ENCODE assay signal across 8 cellular contexts in the genomic region with DNA sequence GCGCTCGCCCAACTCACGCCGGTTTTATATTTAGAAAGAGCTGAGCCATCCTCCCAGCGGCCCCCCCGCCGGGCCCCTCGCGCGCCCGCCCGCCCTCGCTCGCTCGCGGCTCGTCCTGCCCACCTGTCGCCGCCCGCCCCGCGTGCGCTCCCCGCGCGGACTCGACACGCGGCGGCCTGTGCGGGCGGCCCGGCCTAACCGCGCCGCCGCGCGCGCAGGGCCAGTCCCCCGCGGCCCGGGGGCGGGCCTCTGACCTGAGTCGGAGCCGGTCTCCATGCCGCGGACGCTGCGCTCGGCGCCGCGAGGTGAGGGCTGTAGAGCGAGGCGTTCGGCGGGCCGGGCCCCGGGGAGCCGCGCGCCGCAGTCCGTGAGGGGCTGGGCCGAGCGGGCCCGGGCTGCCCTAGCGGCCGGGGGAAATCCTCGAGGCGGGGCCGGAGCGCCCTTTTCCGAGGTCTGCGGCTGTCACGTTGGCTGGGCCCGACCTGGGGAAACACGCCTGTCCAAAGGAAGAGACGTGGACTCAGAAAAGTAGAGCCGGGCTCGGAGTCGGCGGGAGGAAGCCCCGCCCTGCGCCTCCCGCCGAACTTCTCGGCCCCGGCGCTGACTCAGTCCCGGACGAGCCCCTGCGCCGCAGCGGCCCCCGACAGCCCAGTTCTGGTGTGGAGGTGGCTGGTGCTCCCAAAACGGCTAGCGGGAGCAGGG. TPM values are rescaled to one million over a fixed set of nuclear protein-coding genes. Genes with fewer than 3 reads are reported as not detected.
DNase-seq lines count a peak whose midpoint lies in the region; ATAC-seq, FAIRE-seq and TF ChIP-seq lines count a peak whose summit lies in the region.

A gene with protein sequence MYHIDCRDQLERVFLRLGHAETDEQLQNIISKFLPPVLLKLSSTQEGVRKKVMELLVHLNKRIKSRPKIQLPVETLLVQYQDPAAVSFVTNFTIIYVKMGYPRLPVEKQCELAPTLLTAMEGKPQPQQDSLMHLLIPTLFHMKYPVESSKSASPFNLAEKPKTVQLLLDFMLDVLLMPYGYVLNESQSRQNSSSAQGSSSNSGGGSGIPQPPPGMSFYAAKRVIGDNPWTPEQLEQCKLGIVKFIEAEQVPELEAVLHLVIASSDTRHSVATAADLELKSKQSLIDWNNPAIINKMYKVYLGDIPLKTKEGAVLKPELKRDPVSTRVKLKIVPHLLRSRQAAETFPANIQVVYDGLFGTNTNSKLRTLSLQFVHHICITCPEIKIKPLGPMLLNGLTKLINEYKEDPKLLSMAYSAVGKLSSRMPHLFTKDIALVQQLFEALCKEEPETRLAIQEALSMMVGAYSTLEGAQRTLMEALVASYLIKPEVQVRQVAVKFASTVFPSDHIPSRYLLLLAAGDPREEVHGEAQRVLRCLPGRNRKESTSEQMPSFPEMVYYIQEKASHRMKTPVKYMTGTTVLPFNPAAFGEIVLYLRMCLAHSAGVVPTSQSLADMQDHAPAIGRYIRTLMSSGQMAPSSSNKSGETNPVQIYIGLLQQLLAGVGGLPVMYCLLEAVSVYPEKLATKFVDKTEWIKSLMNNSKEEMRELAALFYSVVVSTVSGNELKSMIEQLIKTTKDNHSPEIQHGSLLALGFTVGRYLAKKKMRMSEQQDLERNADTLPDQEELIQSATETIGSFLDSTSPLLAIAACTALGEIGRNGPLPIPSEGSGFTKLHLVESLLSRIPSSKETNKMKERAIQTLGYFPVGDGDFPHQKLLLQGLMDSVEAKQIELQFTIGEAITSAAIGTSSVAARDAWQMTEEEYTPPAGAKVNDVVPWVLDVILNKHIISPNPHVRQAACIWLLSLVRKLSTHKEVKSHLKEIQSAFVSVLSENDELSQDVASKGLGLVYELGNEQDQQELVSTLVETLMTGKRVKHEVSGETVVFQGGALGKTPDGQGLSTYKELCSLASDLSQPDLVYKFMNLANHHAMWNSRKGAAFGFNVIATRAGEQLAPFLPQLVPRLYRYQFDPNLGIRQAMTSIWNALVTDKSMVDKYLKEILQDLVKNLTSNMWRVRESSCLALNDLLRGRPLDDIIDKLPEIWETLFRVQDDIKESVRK (N-terminal part only) (minus strand): TSS at position 522 of the 702 bp plus-strand sequence. CDS start 11,465 bp downstream, outside the sequence.

- peak within 1 kb of the TSS; percentile 65 for H3K4me2 ChIP-seq in KMS-11

- DNase-seq in ELR (ENCODE audit: low read depth) (peak; percentile 91), SW 1271 (lab: John Stamatoyannopoulos, UW) (peak; percentile 64 to 80), Right ventricle myocardium inferior (ENCODE audit: missing footprints) (peak; percentile 88), pancreas (peak; percentile 71 to 86 (median 77))
- DNase-seq in activated naive CD8-positive, alpha-beta T cell treated with anti-CD3 and anti-CD28 coated beads, Interleukin-2, amount 50 U/mL, for 24 hours, result peak; percentile 79

- no peaks in the 10 kb centered on the region for H3K9me3 Mint-ChIP-seq in activated naive CD8-positive, alpha-beta T cell treated with anti-CD3 and anti-CD28 coated beads, Interleukin-2, amount 50 U/mL, for 24 hours

- H3K27me3 Mint-ChIP-seq in activated naive CD8-positive, alpha-beta T cell treated with anti-CD3 and anti-CD28 coated beads, Interleukin-2, amount 50 U/mL, for 24 hours, result no peaks in the 10 kb centered on the region

- 0% methylated on average over 71 to 99 of the region's 99 CpGs for WGBS in pancreas, 2 donors
- WGBS in thymus, result under 1% methylated on average over 99 of the region's 99 CpGs

- H3K27ac Mint-ChIP-seq in activated naive CD8-positive, alpha-beta T cell treated with anti-CD3 and anti-CD28 coated beads, Interleukin-2, amount 50 U/mL, for 24 hours, result peak within 1 kb of the TSS; percentile 91

- H3K27me3 ChIP-seq in KMS-11 (ENCODE audit: insufficient read depth, low read depth), result no peaks in the 10 kb centered on the region
- H3K27me3 ChIP-seq in pancreas, result no peaks in the 10 kb centered on the region
- no peaks in the 10 kb centered on the region for H3K27me3 ChIP-seq in thymus (ENCODE audit: control insufficient read depth, insufficient read depth)

- peaks cover 45% of the 10 kb centered on the region for H3K79me2 ChIP-seq in KMS-11 (ENCODE audit: insufficient read depth, low read depth)

- H4K20me1 ChIP-seq in KMS-11 (ENCODE audit: insufficient read depth), result 0 out of 2 replicates have a peak, but pooled peaks cover 4% of the 10 kb centered on the region

- peak within 1 kb of the TSS; percentile 84 for H3K4me3 Mint-ChIP-seq in activated naive CD8-positive, alpha-beta T cell treated with anti-CD3 and anti-CD28 coated beads, Interleukin-2, amount 50 U/mL, for 24 hours

- H3K4me1 ChIP-seq in KMS-11 (ENCODE audit: low read depth, poor library complexity, severe bottlenecking) (peaks cover 26% of the 10 kb centered on the region), pancreas (peaks cover 0 to 10% (median 0%) of the 10 kb centered on the region in 3 donors), thymus (ENCODE audit: control insufficient read depth, insufficient read depth, low read length) (peaks cover 2% of the 10 kb centered on the region)

- H3K9ac ChIP-seq in KMS-11, result peak within 1 kb of the TSS; percentile 97

- intact Hi-C loops in Right ventricle myocardium inferior (cut with DNase I) (no loop called here), pancreas (cut with DNase I) (no loop called here)

- H3K27ac ChIP-seq in KMS-11, result peak within 1 kb of the TSS; percentile 98
- H3K27ac ChIP-seq in pancreas, result peak within 1 kb of the TSS; percentile 90 to 96 (median 92)
- H3K27ac ChIP-seq in thymus (ENCODE audit: low read depth), result peak within 1 kb of the TSS; percentile 94

- TF ChIP-seq CTCF in KMS-11 (conservative IDR thresholded peaks at IDR 0.05; ENCODE audit: low read depth, low read length) (no peak), pancreas (IDR thresholded peaks at IDR 0.05) (no peak)

- peaks cover 33% of the 10 kb centered on the region for H3K4me1 Mint-ChIP-seq in activated naive CD8-positive, alpha-beta T cell treated with anti-CD3 and anti-CD28 coated beads, Interleukin-2, amount 50 U/mL, for 24 hours

- ATAC-seq in GM21786 (IDR thresholded peaks at IDR 0.05; ENCODE audit: unreplicated experiment) (peak; percentile 40), Right ventricle myocardium inferior (peak; percentile 79), pancreas (peak; percentile 65 to 84 (median 78))
- ATAC-seq in activated naive CD8-positive, alpha-beta T cell treated with anti-CD3 and anti-CD28 coated beads, Interleukin-2, amount 50 U/mL, for 24 hours, result peak; percentile 76

- no peaks in the 10 kb centered on the region for H3K9me3 ChIP-seq in pancreas
- H3K9me3 ChIP-seq in thymus (ENCODE audit: control insufficient read depth), result no peaks in the 10 kb centered on the region

- peaks cover 10% of the 10 kb centered on the region for H3K36me3 Mint-ChIP-seq in activated naive CD8-positive, alpha-beta T cell treated with anti-CD3 and anti-CD28 coated beads, Interleukin-2, amount 50 U/mL, for 24 hours (ENCODE audit: low read depth)

- no peaks in the 10 kb centered on the region for H3K36me3 ChIP-seq in KMS-11 (ENCODE audit: insufficient read depth)
- no peaks in the 10 kb centered on the region for H3K36me3 ChIP-seq in pancreas
- no peaks in the 10 kb centered on the region for H3K36me3 ChIP-seq in thymus (ENCODE audit: control insufficient read depth, insufficient read depth)

- FAIRE-seq in pancreas (lab: Jason Lieb, UNC), result no peak

- peak within 1 kb of the TSS; percentile 89 for H2AFZ ChIP-seq in KMS-11 (ENCODE audit: low read depth)

- H3K4me3 ChIP-seq in KMS-11 (IDR thresholded peaks at IDR 0.05; ENCODE audit: insufficient read depth, low read depth, low read length) (no peak within 1 kb of the TSS), pancreas (peak within 1 kb of the TSS; percentile 63 to 85 (median 81)), thymus (ENCODE audit: low read length) (peak within 1 kb of the TSS; percentile 99)

RNA-seq across cellular contexts. Expression of the gene that starts here (rescaled TPM):
- 108 TPM for total RNA-seq in Right ventricle myocardium inferior
- total RNA-seq in pancreas, result 10 to 100 TPM; 36.6 to 43.6 (median 40.3) TPM
- polyA plus RNA-seq in pancreas, result 10 to 100 TPM; 12.2 to 18.3 TPM
- 21.3 TPM for polyA plus RNA-seq in thymus
